7 cellular contexts compared by ENCODE assay signal in the genomic region with DNA sequence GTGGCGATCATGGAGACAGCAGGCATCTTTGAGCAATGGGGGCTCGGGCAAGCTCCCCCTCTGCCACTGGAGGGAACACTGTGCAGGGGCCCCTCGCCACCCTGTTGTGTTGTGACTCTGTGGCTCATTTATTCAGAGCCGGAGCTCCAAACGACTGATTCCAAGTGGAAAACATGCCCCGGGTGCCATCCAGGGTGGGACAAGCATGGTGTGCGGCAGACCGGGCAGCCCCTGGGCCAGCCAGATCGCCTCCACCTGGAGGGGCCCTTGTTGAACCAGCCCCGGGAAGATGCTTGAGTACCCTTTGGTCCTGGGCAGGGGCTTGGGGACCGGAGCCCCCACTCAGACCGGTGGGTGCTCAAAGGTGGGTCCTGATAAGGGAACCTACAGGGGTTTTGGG.
"Had no signal": no experiment of that assay in that cellular context is flagged by ENCODE, and none has a peak within 500 bp of the region (broad histone marks: within the 10 kb centered on the region; RNA-seq: fewer than 3 reads in every experiment).

No MANE protein-coding gene starts in this region.

- H3K4me3 Mint-ChIP-seq: H9 had no signal

- H3K27ac Mint-ChIP-seq: H9 had no signal

- ATAC-seq: K562 had no signal

- DNase-seq: GOT3, H9, HCEC 1CT, IMR-90 had no signal

- H3K4me3 ChIP-seq: K562 had no signal

- FAIRE-seq: H54, HTR-8/SVneo, K562 had no signal
